ENCODE assay signal across 1 cellular context in genomic region chr1:235051521-235051920, GRCh38.
A peak's percentile ranks its signal among the peaks of the same experiment; 100 is the strongest.
TF ChIP-seq lines count a peak whose summit lies in the region.

No MANE protein-coding gene starts in this region.

TF ChIP-seq in K562, 482 proteins besides CTCF, POLR2A, EP300 and RAD21 (continued from another document):
- TF ChIP-seq FOXP4 (CRISPR knock-in tag; IDR thresholded peaks at IDR 0.05; ENCODE audit: borderline replicate concordance) (no peak), GTF2E2 (tag; IDR thresholded peaks at IDR 0.05) (0 out of 2 replicates have a peak, but pooled peaks have one; percentile 28), BRCA1 (IDR thresholded peaks at IDR 0.05) (no peak), BRCA1 (CRISPR knock-in tag; IDR thresholded peaks at IDR 0.05) (no peak), ZFPM2 (CRISPR knock-in tag; IDR thresholded peaks at IDR 0.05) (no peak), NFIC (IDR thresholded peaks at IDR 0.05) (peak; percentile 78), EZH2 (IDR thresholded peaks at IDR 0.05; ENCODE audit: borderline replicate concordance, low read depth, low read length) (no peak), ETS2 (tag; IDR thresholded peaks at IDR 0.05; ENCODE audit: borderline replicate concordance, poor library complexity, severe bottlenecking) (no peak), REST (CRISPR knock-in tag; IDR thresholded peaks at IDR 0.05; ENCODE audit: low read depth) (no peak), CREB3L1 (IDR thresholded peaks at IDR 0.05; ENCODE audit: borderline replicate concordance, low read depth) (no peak), TFAM (CRISPR knock-in tag; conservative IDR thresholded peaks at IDR 0.05) (no peak), ETV5 (CRISPR knock-in tag; IDR thresholded peaks at IDR 0.05; ENCODE audit: low read depth) (no peak), NR4A1 (CRISPR knock-in tag; IDR thresholded peaks at IDR 0.05) (no peak), NR4A1 (tag; IDR thresholded peaks at IDR 0.05) (no peak), ZNF644 (tag; IDR thresholded peaks at IDR 0.05; ENCODE audit: low read depth) (no peak), TFAP4 (CRISPR knock-in tag; IDR thresholded peaks at IDR 0.05; ENCODE audit: borderline replicate concordance) (no peak), ZZZ3 (IDR thresholded peaks at IDR 0.05) (no peak), MGA (IDR thresholded peaks at IDR 0.05) (peak; percentile 20; the same call in 1 of the 2 replicates)
